In genomic region chr13:49498211-49498610, GRCh38 we compare ENCODE assay signal across 20 cellular contexts. TPM values are rescaled to one million over a fixed set of nuclear protein-coding genes. Genes with fewer than 3 reads are reported as not detected.
DNase-seq lines count a peak whose midpoint lies in the region; ATAC-seq, FAIRE-seq and TF ChIP-seq lines count a peak whose summit lies in the region.
"Had no signal": no experiment of that assay in that cellular context is flagged by ENCODE, and none has a peak within 500 bp of the region (broad histone marks: within the 10 kb centered on the region; RNA-seq: fewer than 3 reads in every experiment).

No MANE protein-coding gene starts in this region.

- H3K79me2 ChIP-seq in keratinocyte (ENCODE audit: control insufficient read depth, insufficient read depth, low read length) = no peaks in the 10 kb centered on the region

- peak overlapping the region; percentile 90 to 99 (median 98) for H3K27ac Mint-ChIP-seq in CD4-positive, CD25-positive, alpha-beta regulatory T cell
- H3K27ac Mint-ChIP-seq in activated T-helper 1 cell treated with anti-CD3 and anti-CD28 coated beads, Interleukin-12 subunit alpha, Interleukin-12 subunit beta, Interleukin-2, Interleukin-4 antibody, amounts not matched to agents 30 ng/mL and 10 ng/mL and 1 ng/mL, durations not matched to agents 14 hours and 24 hours and 36 hours = peak overlapping the region; percentile 99
- H3K27ac Mint-ChIP-seq: endodermal cell, WTC11 had no signal

- no peaks in the 10 kb centered on the region for H3K27me3 Mint-ChIP-seq in CD4-positive, CD25-positive, alpha-beta regulatory T cell
- no peaks in the 10 kb centered on the region for H3K27me3 Mint-ChIP-seq in activated T-helper 1 cell treated with anti-CD3 and anti-CD28 coated beads, Interleukin-12 subunit alpha, Interleukin-12 subunit beta, Interleukin-2, Interleukin-4 antibody, amounts not matched to agents 30 ng/mL and 10 ng/mL and 1 ng/mL, durations not matched to agents 14 hours and 24 hours and 36 hours (ENCODE audit: insufficient read depth)

- TF ChIP-seq POLR2A in GM12891 (IDR thresholded peaks at IDR 0.05; ENCODE audit: low read depth, low read length) (no peak), adrenal gland (IDR thresholded peaks at IDR 0.05) (no peak)

- H3K4me1 Mint-ChIP-seq in CD4-positive, CD25-positive, alpha-beta regulatory T cell = peaks cover 27 to 66% (median 55%) of the 10 kb centered on the region in 4 donors
- H3K4me1 Mint-ChIP-seq in activated T-helper 1 cell treated with anti-CD3 and anti-CD28 coated beads, Interleukin-12 subunit alpha, Interleukin-12 subunit beta, Interleukin-2, Interleukin-4 antibody, amounts not matched to agents 30 ng/mL and 10 ng/mL and 1 ng/mL, durations not matched to agents 14 hours and 24 hours and 36 hours (ENCODE audit: low read depth) = peaks cover 65% of the 10 kb centered on the region

- no peak overlapping the region for H2AFZ ChIP-seq in keratinocyte (ENCODE audit: control insufficient read depth, low read length)

- intact Hi-C loops in activated T-helper 1 cell treated with anti-CD3 and anti-CD28 coated beads, Interleukin-12 subunit alpha, Interleukin-12 subunit beta, Interleukin-2, Interleukin-4 antibody, amounts not matched to agents 30 ng/mL and 10 ng/mL and 1 ng/mL, durations not matched to agents 14 hours and 24 hours and 36 hours (cut with micrococcal nuclease) = loop anchor here (5.0 kb wide), 3 partner anchors 194 to 739 kb away; partner anchors contain the start of gene EBPL
- intact Hi-C loops in dorsolateral prefrontal cortex (cut with DNase I) (loop anchor here (5.0 to 10.0 kb wide), 2 partner anchors 56 to 87 kb away; partner anchors contain the start of genes CAB39L (in 1 of the 2), RCBTB1 (in 1 of the 2) and SETDB2 (in 1 of the 2)), adrenal gland (cut with DNase I) (no loop called here)

- H3K36me3 ChIP-seq in CD4-positive, CD25-positive, alpha-beta regulatory T cell (ENCODE audit: control insufficient read depth, insufficient read depth, low read length) = peaks cover 7% of the 10 kb centered on the region
- H3K36me3 ChIP-seq in keratinocyte (ENCODE audit: control insufficient read depth in 2 of 2, extremely low read depth in 1 of 2, insufficient read depth in 2 of 2, low read length in 2 of 2) = peaks cover 0 to 2% of the 10 kb centered on the region in 2 experiments
- no peaks in the 10 kb centered on the region for H3K36me3 ChIP-seq in adrenal gland (replicated peaks in 1 of 2)
- H3K36me3 ChIP-seq: prostate gland, thoracic aorta had no signal

- peaks cover 18% of the 10 kb centered on the region for H3K36me3 Mint-ChIP-seq in CD4-positive, CD25-positive, alpha-beta regulatory T cell
- H3K36me3 Mint-ChIP-seq in activated T-helper 1 cell treated with anti-CD3 and anti-CD28 coated beads, Interleukin-12 subunit alpha, Interleukin-12 subunit beta, Interleukin-2, Interleukin-4 antibody, amounts not matched to agents 30 ng/mL and 10 ng/mL and 1 ng/mL, durations not matched to agents 14 hours and 24 hours and 36 hours (ENCODE audit: low read depth) = peaks cover 48% of the 10 kb centered on the region
- H3K36me3 Mint-ChIP-seq: WTC11 had no signal

- peak in 2 of 3 donors; percentile 25 to 54 for DNase-seq in CD4-positive, CD25-positive, alpha-beta regulatory T cell
- no peak for DNase-seq in GM12891 (ENCODE audit: insufficient read length, low spot score)
- DNase-seq in activated T-helper 1 cell treated with anti-CD3 and anti-CD28 coated beads, Interleukin-12 subunit alpha, Interleukin-12 subunit beta, Interleukin-2, Interleukin-4 antibody, amounts not matched to agents 30 ng/mL and 10 ng/mL and 1 ng/mL, durations not matched to agents 14 hours and 24 hours and 36 hours (ENCODE audit: low spot score) = no peak
- DNase-seq in keratinocyte (ENCODE audit: low read depth, low spot score) = no peak
- DNase-seq in dorsolateral prefrontal cortex = no peak
- no peak for DNase-seq in adrenal gland
- DNase-seq in NCI-H128 (lab: John Stamatoyannopoulos, UW; ENCODE audit: unreplicated experiment) = no peak
- DNase-seq in medulla oblongata (ENCODE audit: extremely low spot score) = no peak
- DNase-seq: anterior cingulate cortex, endodermal cell, GDM1, lower lobe of right lung, NCI-H1105 treated with DMSO at 0.1 percent for 48 hours, NCI-H2107, NCI-H524 had no signal

- peak overlapping the region; percentile 91 for H3K27ac ChIP-seq in CD4-positive, CD25-positive, alpha-beta regulatory T cell (ENCODE audit: insufficient read depth, low read length, poor library complexity, severe bottlenecking)
- H3K27ac ChIP-seq in keratinocyte (ENCODE audit: control insufficient read depth, insufficient read depth, low read length) = no peak overlapping the region
- peak overlapping the region in 9 of 59 donors; percentile 12 to 93 (median 32) for H3K27ac ChIP-seq in dorsolateral prefrontal cortex
- no peak overlapping the region for H3K27ac ChIP-seq in adrenal gland
- H3K27ac ChIP-seq: prostate gland had no signal

- peaks cover 47% of the 10 kb centered on the region for H3K4me1 ChIP-seq in CD4-positive, CD25-positive, alpha-beta regulatory T cell (ENCODE audit: control insufficient read depth, insufficient read depth, low read length, poor library complexity, severe bottlenecking)
- H3K4me1 ChIP-seq in keratinocyte (ENCODE audit: control insufficient read depth, extremely low read depth, insufficient read depth, low read length) (peaks cover 18% of the 10 kb centered on the region), adrenal gland (replicated peaks in 1 of 2) (peaks cover 5 to 21% of the 10 kb centered on the region in 2 donors)
- H3K4me1 ChIP-seq: prostate gland had no signal

- no peaks in the 10 kb centered on the region for H3K9me1 ChIP-seq in keratinocyte (ENCODE audit: control insufficient read depth, extremely low read depth, insufficient read depth, low read length)

- ATAC-seq in CD4-positive, CD25-positive, alpha-beta regulatory T cell (ENCODE audit: low read depth in 2 of 2) = no peak
- ATAC-seq: lower lobe of right lung, Right ventricle myocardium inferior, WTC11 had no signal

- H3K4me3 ChIP-seq in CD4-positive, CD25-positive, alpha-beta regulatory T cell (ENCODE audit: low read depth, low read length) = peak overlapping the region; percentile 73
- no peak overlapping the region for H3K4me3 ChIP-seq in keratinocyte (ENCODE audit: control insufficient read depth in 2 of 3, extremely low read depth in 1 of 3, insufficient read depth in 2 of 3, low read depth in 1 of 3, low read length in 3 of 3)
- no peak overlapping the region for H3K4me3 ChIP-seq in dorsolateral prefrontal cortex
- H3K4me3 ChIP-seq in adrenal gland = no peak overlapping the region
- H3K4me3 ChIP-seq: lower lobe of right lung, prostate gland, thoracic aorta had no signal

- no peak overlapping the region for H3K9ac ChIP-seq in keratinocyte (ENCODE audit: control insufficient read depth, extremely low read depth, insufficient read depth, low read length)

- dilution Hi-C loops in keratinocyte (cut with MboI; ENCODE audit: extremely low pct_ligation_motif_present, low sequenced_read_pairs) = no loop called here

- WGBS in adrenal gland, 4 donors = 79 to 85% (median 80%) methylated on average over 4 of the region's 4 CpGs

- H3K4me3 Mint-ChIP-seq in CD4-positive, CD25-positive, alpha-beta regulatory T cell = peak overlapping the region; percentile 13 to 99 (median 92)
- peak overlapping the region; percentile 32 for H3K4me3 Mint-ChIP-seq in activated T-helper 1 cell treated with anti-CD3 and anti-CD28 coated beads, Interleukin-12 subunit alpha, Interleukin-12 subunit beta, Interleukin-2, Interleukin-4 antibody, amounts not matched to agents 30 ng/mL and 10 ng/mL and 1 ng/mL, durations not matched to agents 14 hours and 24 hours and 36 hours
- H3K4me3 Mint-ChIP-seq: endodermal cell, WTC11 had no signal

- no peaks in the 10 kb centered on the region for H3K9me3 ChIP-seq in CD4-positive, CD25-positive, alpha-beta regulatory T cell (ENCODE audit: control insufficient read depth in 2 of 2, low read length in 2 of 2)
- no peaks in the 10 kb centered on the region for H3K9me3 ChIP-seq in keratinocyte (ENCODE audit: control insufficient read depth, low read depth, low read length)
- no peaks in the 10 kb centered on the region for H3K9me3 ChIP-seq in adrenal gland (replicated peaks in 1 of 3)
- H3K9me3 ChIP-seq: lower lobe of right lung, prostate gland, thoracic aorta had no signal

- no peak overlapping the region for H3K4me2 ChIP-seq in keratinocyte (ENCODE audit: control insufficient read depth, extremely low read depth, insufficient read depth, low read depth, low read length)

- no peaks in the 10 kb centered on the region for H3K9me3 Mint-ChIP-seq in CD4-positive, CD25-positive, alpha-beta regulatory T cell
- H3K9me3 Mint-ChIP-seq in activated T-helper 1 cell treated with anti-CD3 and anti-CD28 coated beads, Interleukin-12 subunit alpha, Interleukin-12 subunit beta, Interleukin-2, Interleukin-4 antibody, amounts not matched to agents 30 ng/mL and 10 ng/mL and 1 ng/mL, durations not matched to agents 14 hours and 24 hours and 36 hours = no peaks in the 10 kb centered on the region
- H3K9me3 Mint-ChIP-seq: endodermal cell, WTC11 had no signal

- H3K27me3 ChIP-seq in CD4-positive, CD25-positive, alpha-beta regulatory T cell (ENCODE audit: control insufficient read depth, insufficient read depth, low read length) = no peaks in the 10 kb centered on the region
- no peaks in the 10 kb centered on the region for H3K27me3 ChIP-seq in keratinocyte (ENCODE audit: control insufficient read depth, extremely low read depth, insufficient read depth, low read length)
- no peaks in the 10 kb centered on the region for H3K27me3 ChIP-seq in dorsolateral prefrontal cortex
- H3K27me3 ChIP-seq in adrenal gland = no peaks in the 10 kb centered on the region

- TF ChIP-seq CTCF in keratinocyte (optimal IDR thresholded peaks at IDR 0.05 in 1 of 3, IDR thresholded peaks at IDR 0.05 in 1 of 3, conservative IDR thresholded peaks at IDR 0.05 in 1 of 3; ENCODE audit: extremely low read depth in 1 of 3, insufficient read depth in 2 of 3, low read length in 3 of 3) = no peak
- no peak for TF ChIP-seq CTCF in dorsolateral prefrontal cortex (IDR thresholded peaks at IDR 0.05 in 54 of 56, conservative IDR thresholded peaks at IDR 0.05 in 2 of 56; ENCODE audit: low read depth in 1 of 56, partially characterized antibody in 56 of 56)
- no peak for TF ChIP-seq CTCF in adrenal gland (IDR thresholded peaks at IDR 0.05)

- H4K20me1 ChIP-seq in keratinocyte (ENCODE audit: control insufficient read depth, extremely low read depth, insufficient read depth, low read length) = no peaks in the 10 kb centered on the region

- FAIRE-seq in GM12891 (lab: Jason Lieb, UNC) (peak; percentile 75), keratinocyte (lab: Jason Lieb, UNC) (peak; percentile 29)
- FAIRE-seq: D721Med had no signal

RNA-seq across cellular contexts. Expression of gene PHF11, which starts 2.5 kb away (rescaled TPM):
- total RNA-seq in CD4-positive, CD25-positive, alpha-beta regulatory T cell = 122 TPM
- 100 to 1,000 TPM; 101 to 134 (median 115) TPM for polyA plus RNA-seq in CD4-positive, CD25-positive, alpha-beta regulatory T cell
- 42.5 TPM for polyA plus RNA-seq in GM12891 (2012; ENCODE audit: low read depth, missing spikeins)
- total RNA-seq in activated T-helper 1 cell treated with anti-CD3 and anti-CD28 coated beads, Interleukin-12 subunit alpha, Interleukin-12 subunit beta, Interleukin-2, Interleukin-4 antibody, amounts not matched to agents 30 ng/mL and 10 ng/mL and 1 ng/mL, durations not matched to agents 14 hours and 24 hours and 36 hours = 66.0 and 68.0 TPM in 2 replicates
- polyA plus RNA-seq in keratinocyte = 18.0 to 32.9 TPM (median 20.0 TPM) in 3 replicates
- polyA plus RNA-seq in keratinocyte (2011; ENCODE audit: low read depth) = 39.1 TPM
- 14.8 and 32.7 TPM in 2 replicates for polyA plus RNA-seq in keratinocyte (2011; cell fraction: cytosol; rRNA removed)
- polyA plus RNA-seq in keratinocyte (2011; cell fraction: nucleus; rRNA removed) = 33.2 and 39.0 TPM in 2 replicates
- polyA plus RNA-seq in keratinocyte (2012; ENCODE audit: low replicate concordance) = 17.5 and 25.6 TPM in 2 replicates
- 7.8 to 18.1 TPM (median 12.6 TPM) in 3 replicates for polyA minus RNA-seq in keratinocyte
- 7.9 TPM for polyA minus RNA-seq in keratinocyte (2011; cell fraction: cytosol; rRNA and poly(A)+ RNA removed)
- 5.7 and 8.0 TPM in 2 replicates for polyA minus RNA-seq in keratinocyte (2011; cell fraction: nucleus; rRNA and poly(A)+ RNA removed)
- 10 to 100 TPM; 20.4 to 55.8 (median 32.2) TPM for total RNA-seq in dorsolateral prefrontal cortex
- total RNA-seq in adrenal gland = 10 to 100 TPM; 23.8 to 73.9 (median 60.7) TPM
- polyA plus RNA-seq in adrenal gland = 100 to 1,000 TPM in 2 of 3 donors, 10 to 100 TPM in 1; 85.0 to 136 (median 129) TPM

RNA-seq across cellular contexts. Expression of gene SETDB2, which starts 54.1 kb away (rescaled TPM):
- total RNA-seq in CD4-positive, CD25-positive, alpha-beta regulatory T cell = 24.4 TPM
- polyA plus RNA-seq in CD4-positive, CD25-positive, alpha-beta regulatory T cell = 10 to 100 TPM; 11.0 to 23.0 (median 14.8) TPM
- 4.0 TPM for polyA plus RNA-seq in GM12891 (2012; ENCODE audit: low read depth, missing spikeins)
- 13.0 and 14.6 TPM in 2 replicates for total RNA-seq in activated T-helper 1 cell treated with anti-CD3 and anti-CD28 coated beads, Interleukin-12 subunit alpha, Interleukin-12 subunit beta, Interleukin-2, Interleukin-4 antibody, amounts not matched to agents 30 ng/mL and 10 ng/mL and 1 ng/mL, durations not matched to agents 14 hours and 24 hours and 36 hours
- polyA plus RNA-seq in keratinocyte (2.5 to 5.6 TPM (median 3.4 TPM) in 3 replicates), adrenal gland (10 to 100 TPM in 2 of 3 donors, 1 to 10 TPM in 1; 4.4 to 14.7 (median 10.9) TPM)
- polyA plus RNA-seq in keratinocyte (2011; ENCODE audit: low read depth) = 2.2 TPM
- polyA plus RNA-seq in keratinocyte (2011; cell fraction: cytosol; rRNA removed) = 2.3 and 4.7 TPM in 2 replicates
- 4.7 and 6.7 TPM in 2 replicates for polyA plus RNA-seq in keratinocyte (2011; cell fraction: nucleus; rRNA removed)
- 2.3 and 3.6 TPM in 2 replicates for polyA plus RNA-seq in keratinocyte (2012; ENCODE audit: low replicate concordance)
- 0.66 to 4.9 TPM (median 1.3 TPM) in 3 replicates for polyA minus RNA-seq in keratinocyte
- polyA minus RNA-seq in keratinocyte (2011; cell fraction: cytosol; rRNA and poly(A)+ RNA removed) = 0.96 TPM
- polyA minus RNA-seq in keratinocyte (2011; cell fraction: nucleus; rRNA and poly(A)+ RNA removed) = 2.2 and 5.4 TPM in 2 replicates
- total RNA-seq in dorsolateral prefrontal cortex (10 to 100 TPM; 12.4 to 25.4 (median 18.7) TPM), adrenal gland (10 to 100 TPM in 6 of 8 donors, 1 to 10 TPM in 2; 7.4 to 21.3 (median 13.5) TPM)

RNA-seq across cellular contexts. Expression of gene CAB39L, which starts 54.3 kb away (rescaled TPM):
- 3.0 TPM for total RNA-seq in CD4-positive, CD25-positive, alpha-beta regulatory T cell
- 10 to 100 TPM in 2 of 4 donors, 1 to 10 TPM in 2; 6.9 to 13.9 (median 10.0) TPM for polyA plus RNA-seq in CD4-positive, CD25-positive, alpha-beta regulatory T cell
- polyA plus RNA-seq in GM12891 (2012; ENCODE audit: low read depth, missing spikeins) = 2.8 TPM
- total RNA-seq in activated T-helper 1 cell treated with anti-CD3 and anti-CD28 coated beads, Interleukin-12 subunit alpha, Interleukin-12 subunit beta, Interleukin-2, Interleukin-4 antibody, amounts not matched to agents 30 ng/mL and 10 ng/mL and 1 ng/mL, durations not matched to agents 14 hours and 24 hours and 36 hours = 7.0 and 7.1 TPM in 2 replicates
- polyA plus RNA-seq in keratinocyte (8.0 to 10.1 TPM (median 8.6 TPM) in 3 replicates), adrenal gland (10 to 100 TPM; 17.8 to 23.0 (median 22.4) TPM)
- polyA plus RNA-seq in keratinocyte (2011; ENCODE audit: low read depth) = 7.1 TPM
- 8.6 and 14.4 TPM in 2 replicates for polyA plus RNA-seq in keratinocyte (2011; cell fraction: cytosol; rRNA removed)
- 5.9 and 6.8 TPM in 2 replicates for polyA plus RNA-seq in keratinocyte (2011; cell fraction: nucleus; rRNA removed)
- 6.7 and 6.9 TPM in 2 replicates for polyA plus RNA-seq in keratinocyte (2012; ENCODE audit: low replicate concordance)
- 6.0 to 10.8 TPM (median 8.1 TPM) in 3 replicates for polyA minus RNA-seq in keratinocyte
- polyA minus RNA-seq in keratinocyte (2011; cell fraction: cytosol; rRNA and poly(A)+ RNA removed) = 8.1 TPM
- polyA minus RNA-seq in keratinocyte (2011; cell fraction: nucleus; rRNA and poly(A)+ RNA removed) = 3.9 and 6.7 TPM in 2 replicates
- total RNA-seq in dorsolateral prefrontal cortex (10 to 100 TPM; 27.2 to 86.9 (median 50.7) TPM), adrenal gland (100 to 1,000 TPM in 1 of 8 donors, 10 to 100 TPM in 7; 19.8 to 115 (median 54.0) TPM)

Comparison
In these comparisons a context has a peak if more than half of its experiments do, and no peak if none do; other contexts are left out.
1. DNase-seq: peak in CD4-positive, CD25-positive, alpha-beta regulatory T cell (2 of 3); none in GM12891 (single experiment), activated T-helper 1 cell treated with anti-CD3 and anti-CD28 coated beads, Interleukin-12 subunit alpha, Interleukin-12 subunit beta, Interleukin-2, Interleukin-4 antibody, amounts not matched to agents 30 ng/mL and 10 ng/mL and 1 ng/mL, durations not matched to agents 14 hours and 24 hours and 36 hours (single experiment), keratinocyte (single experiment), dorsolateral prefrontal cortex (0 of 10), adrenal gland (0 of 7), NCI-H128 (single experiment) and medulla oblongata (single experiment).
2. intact Hi-C loops: an anchor here in activated T-helper 1 cell treated with anti-CD3 and anti-CD28 coated beads, Interleukin-12 subunit alpha, Interleukin-12 subunit beta, Interleukin-2, Interleukin-4 antibody, amounts not matched to agents 30 ng/mL and 10 ng/mL and 1 ng/mL, durations not matched to agents 14 hours and 24 hours and 36 hours (5.0 kb wide) and dorsolateral prefrontal cortex (5.0 to 10.0 kb wide); none called in adrenal gland.